In the genomic region with DNA sequence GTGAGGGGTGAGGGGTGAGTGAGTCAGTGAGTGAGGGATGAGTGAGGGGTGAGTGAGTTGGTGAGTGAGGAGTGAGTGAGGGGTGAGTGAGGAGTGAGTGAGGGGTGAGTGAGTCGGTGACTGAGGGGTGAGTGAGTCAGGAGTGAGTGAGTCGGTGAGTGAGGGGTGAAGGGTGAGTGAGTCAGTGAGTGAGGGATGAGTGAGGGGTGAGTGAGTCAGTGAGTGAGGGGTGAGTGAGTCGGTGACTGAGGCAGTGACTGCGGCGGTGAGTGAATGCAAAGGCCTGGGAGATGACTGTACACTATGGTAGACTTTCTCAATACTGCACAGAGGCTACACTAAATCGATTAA, we compare ENCODE assay signal across 11 cellular contexts. TPM values are rescaled to one million over a fixed set of nuclear protein-coding genes. Genes with fewer than 3 reads are reported as not detected.
DNase-seq lines count a peak whose midpoint lies in the region; ATAC-seq, FAIRE-seq and TF ChIP-seq lines count a peak whose summit lies in the region.
"Had no signal": no experiment of that assay in that cellular context is flagged by ENCODE, and none has a peak within 500 bp of the region (broad histone marks: within the 10 kb centered on the region; RNA-seq: fewer than 3 reads in every experiment).

No MANE protein-coding gene starts in this region.

- no peaks in the 10 kb centered on the region for H3K9me3 ChIP-seq in pancreas
- H3K9me3 ChIP-seq: prostate gland had no signal

- no peak overlapping the region for H3K4me3 Mint-ChIP-seq in activated CD8-positive, alpha-beta memory T cell treated with anti-CD3 and anti-CD28 coated beads, Interleukin-2, amount 10 ng/mL, durations not matched to agents 7 days and 5 days
- no peak overlapping the region for H3K4me3 Mint-ChIP-seq in activated CD4-positive, alpha-beta memory T cell treated with anti-CD3 and anti-CD28 coated beads, Interleukin-2, amount 10 ng/mL, durations not matched to agents 7 days and 5 days
- H3K4me3 Mint-ChIP-seq in stimulated activated effector memory CD8-positive, alpha-beta T cell treated with anti-CD3 and anti-CD28 coated beads, Interleukin-12 subunit alpha, Interleukin-12 subunit beta, amount 100 ng/mL, for 72 hours, result no peak overlapping the region

- H3K36me3 ChIP-seq in pancreas, result no peaks in the 10 kb centered on the region
- H3K36me3 ChIP-seq: prostate gland had no signal

- H3K27me3 ChIP-seq in pancreas, result no peaks in the 10 kb centered on the region

- TF ChIP-seq CTCF in foreskin fibroblast (IDR thresholded peaks at IDR 0.05; ENCODE audit: low read depth, low read length), result no peak
- no peak for TF ChIP-seq CTCF in pancreas (IDR thresholded peaks at IDR 0.05)

- no peak for FAIRE-seq in pancreas (lab: Jason Lieb, UNC)
- FAIRE-seq: kidney had no signal

- no peak overlapping the region for H3K27ac ChIP-seq in pancreas
- H3K27ac ChIP-seq: prostate gland had no signal

- H3K4me3 ChIP-seq in foreskin fibroblast (ENCODE audit: low read depth in 1 of 2, low read length in 2 of 2) (no peak overlapping the region), pancreas (no peak overlapping the region)
- H3K4me3 ChIP-seq: prostate gland had no signal

- peaks cover 44% of the 10 kb centered on the region for H3K4me1 Mint-ChIP-seq in activated CD8-positive, alpha-beta memory T cell treated with anti-CD3 and anti-CD28 coated beads, Interleukin-2, amount 10 ng/mL, durations not matched to agents 7 days and 5 days
- peaks cover 50% of the 10 kb centered on the region for H3K4me1 Mint-ChIP-seq in activated CD4-positive, alpha-beta memory T cell treated with anti-CD3 and anti-CD28 coated beads, Interleukin-2, amount 10 ng/mL, durations not matched to agents 7 days and 5 days
- peaks cover 48% of the 10 kb centered on the region for H3K4me1 Mint-ChIP-seq in stimulated activated effector memory CD8-positive, alpha-beta T cell treated with anti-CD3 and anti-CD28 coated beads, Interleukin-12 subunit alpha, Interleukin-12 subunit beta, amount 100 ng/mL, for 72 hours

- CTCF ChIA-PET in activated CD8-positive, alpha-beta memory T cell treated with anti-CD3 and anti-CD28 coated beads, Interleukin-2, amount 10 ng/mL, durations not matched to agents 7 days and 5 days (lab: Charles Lee), result no interaction called here
- CTCF ChIA-PET in activated CD4-positive, alpha-beta memory T cell treated with anti-CD3 and anti-CD28 coated beads, Interleukin-2, amount 10 ng/mL, durations not matched to agents 7 days and 5 days (lab: Charles Lee), result no interaction called here

- H3K4me1 ChIP-seq in pancreas, result no peaks in the 10 kb centered on the region
- H3K4me1 ChIP-seq: prostate gland had no signal

- DNase-seq in activated CD8-positive, alpha-beta memory T cell treated with anti-CD3 and anti-CD28 coated beads, Interleukin-2, amount 10 ng/mL, durations not matched to agents 7 days and 5 days, result peak; percentile 68
- DNase-seq in activated CD8-positive, alpha-beta memory T cell treated with anti-CD3 and anti-CD28 coated beads, Interleukin-2, amount 50 U/mL, for 4 hours, result no peak
- peak; percentile 56 for DNase-seq in activated CD4-positive, alpha-beta memory T cell treated with anti-CD3 and anti-CD28 coated beads, Interleukin-2, amount 10 ng/mL, durations not matched to agents 7 days and 5 days
- DNase-seq in foreskin fibroblast (peak; percentile 47 to 59), pancreas (no peak), COR-L47 (lab: John Stamatoyannopoulos, UW) (no peak)
- DNase-seq in stimulated activated effector memory CD8-positive, alpha-beta T cell treated with anti-CD3 and anti-CD28 coated beads, Interleukin-12 subunit alpha, Interleukin-12 subunit beta, amount 100 ng/mL, for 72 hours (ENCODE audit: low spot score in 2 of 2), result peak; percentile 15 to 77
- DNase-seq: kidney, NCI-H1092 treated with DMSO at 0.1 percent for 48 hours had no signal

- peaks cover 15% of the 10 kb centered on the region for H3K36me3 Mint-ChIP-seq in activated CD8-positive, alpha-beta memory T cell treated with anti-CD3 and anti-CD28 coated beads, Interleukin-2, amount 10 ng/mL, durations not matched to agents 7 days and 5 days
- H3K36me3 Mint-ChIP-seq in activated CD4-positive, alpha-beta memory T cell treated with anti-CD3 and anti-CD28 coated beads, Interleukin-2, amount 10 ng/mL, durations not matched to agents 7 days and 5 days (ENCODE audit: low read depth), result peaks cover 25% of the 10 kb centered on the region
- H3K36me3 Mint-ChIP-seq in stimulated activated effector memory CD8-positive, alpha-beta T cell treated with anti-CD3 and anti-CD28 coated beads, Interleukin-12 subunit alpha, Interleukin-12 subunit beta, amount 100 ng/mL, for 72 hours, result peaks cover 40% of the 10 kb centered on the region

- 96 to 97% methylated on average over 6 of the region's 6 CpGs for WGBS in pancreas, 2 donors

- no peaks in the 10 kb centered on the region for H3K27me3 Mint-ChIP-seq in activated CD8-positive, alpha-beta memory T cell treated with anti-CD3 and anti-CD28 coated beads, Interleukin-2, amount 10 ng/mL, durations not matched to agents 7 days and 5 days
- H3K27me3 Mint-ChIP-seq in activated CD4-positive, alpha-beta memory T cell treated with anti-CD3 and anti-CD28 coated beads, Interleukin-2, amount 10 ng/mL, durations not matched to agents 7 days and 5 days, result no peaks in the 10 kb centered on the region

- intact Hi-C loops in pancreas (cut with DNase I), result no loop called here

- ATAC-seq in activated CD8-positive, alpha-beta memory T cell treated with anti-CD3 and anti-CD28 coated beads, Interleukin-2, amount 10 ng/mL, durations not matched to agents 7 days and 5 days, result peak; percentile 50
- peak; percentile 96 for ATAC-seq in stimulated activated effector memory CD8-positive, alpha-beta T cell treated with anti-CD3 and anti-CD28 coated beads, Interleukin-12 subunit alpha, Interleukin-12 subunit beta, amount 100 ng/mL, for 72 hours
- ATAC-seq in GM19328 (IDR thresholded peaks at IDR 0.05; ENCODE audit: unreplicated experiment), result no peak
- ATAC-seq in pancreas, result no peak

- H3K9me3 Mint-ChIP-seq in activated CD8-positive, alpha-beta memory T cell treated with anti-CD3 and anti-CD28 coated beads, Interleukin-2, amount 10 ng/mL, durations not matched to agents 7 days and 5 days (ENCODE audit: low read depth), result no peaks in the 10 kb centered on the region
- no peaks in the 10 kb centered on the region for H3K9me3 Mint-ChIP-seq in activated CD4-positive, alpha-beta memory T cell treated with anti-CD3 and anti-CD28 coated beads, Interleukin-2, amount 10 ng/mL, durations not matched to agents 7 days and 5 days
- peaks cover 3% of the 10 kb centered on the region for H3K9me3 Mint-ChIP-seq in stimulated activated effector memory CD8-positive, alpha-beta T cell treated with anti-CD3 and anti-CD28 coated beads, Interleukin-12 subunit alpha, Interleukin-12 subunit beta, amount 100 ng/mL, for 72 hours

- H3K27ac Mint-ChIP-seq in activated CD8-positive, alpha-beta memory T cell treated with anti-CD3 and anti-CD28 coated beads, Interleukin-2, amount 10 ng/mL, durations not matched to agents 7 days and 5 days, result peak overlapping the region; percentile 18
- H3K27ac Mint-ChIP-seq in activated CD4-positive, alpha-beta memory T cell treated with anti-CD3 and anti-CD28 coated beads, Interleukin-2, amount 10 ng/mL, durations not matched to agents 7 days and 5 days, result no peak overlapping the region
- H3K27ac Mint-ChIP-seq in stimulated activated effector memory CD8-positive, alpha-beta T cell treated with anti-CD3 and anti-CD28 coated beads, Interleukin-12 subunit alpha, Interleukin-12 subunit beta, amount 100 ng/mL, for 72 hours, result peak overlapping the region; percentile 85

- POLR2A ChIA-PET in activated CD4-positive, alpha-beta memory T cell treated with anti-CD3 and anti-CD28 coated beads, Interleukin-2, amount 10 ng/mL, durations not matched to agents 7 days and 5 days (lab: Charles Lee), result no interaction called here

RNA-seq across cellular contexts. Expression of a gene that starts 16.6 kb away (rescaled TPM):
- 10 to 100 TPM; 38.1 to 39.3 TPM for total RNA-seq in activated CD8-positive, alpha-beta memory T cell treated with anti-CD3 and anti-CD28 coated beads, Interleukin-2, amount 10 ng/mL, durations not matched to agents 7 days and 5 days
- total RNA-seq in activated CD4-positive, alpha-beta memory T cell treated with anti-CD3 and anti-CD28 coated beads, Interleukin-2, amount 10 ng/mL, durations not matched to agents 7 days and 5 days, result 10 to 100 TPM; 31.9 to 34.3 TPM
- total RNA-seq in pancreas, result 10 to 100 TPM; 22.4 to 28.7 (median 25.8) TPM
- 10 to 100 TPM; 37.4 to 42.9 TPM for polyA plus RNA-seq in pancreas

RNA-seq across cellular contexts. Expression of a gene that starts 17.1 kb away (rescaled TPM):
- total RNA-seq in activated CD8-positive, alpha-beta memory T cell treated with anti-CD3 and anti-CD28 coated beads, Interleukin-2, amount 10 ng/mL, durations not matched to agents 7 days and 5 days, result 10 to 100 TPM; 91.4 to 95.3 TPM
- 10 to 100 TPM; 84.1 to 87.1 TPM for total RNA-seq in activated CD4-positive, alpha-beta memory T cell treated with anti-CD3 and anti-CD28 coated beads, Interleukin-2, amount 10 ng/mL, durations not matched to agents 7 days and 5 days
- total RNA-seq in pancreas, result 10 to 100 TPM; 22.8 to 65.2 (median 30.4) TPM
- polyA plus RNA-seq in pancreas, result 100 to 1,000 TPM in 1 of 2 donors, 10 to 100 TPM in 1; 64.6 to 107 TPM

Comparison
In these comparisons a context has a peak if more than half of its experiments do, and no peak if none do; other contexts are left out.
1. DNase-seq: peak in activated CD8-positive, alpha-beta memory T cell treated with anti-CD3 and anti-CD28 coated beads, Interleukin-2, amount 10 ng/mL, durations not matched to agents 7 days and 5 days (single experiment), activated CD4-positive, alpha-beta memory T cell treated with anti-CD3 and anti-CD28 coated beads, Interleukin-2, amount 10 ng/mL, durations not matched to agents 7 days and 5 days (single experiment), foreskin fibroblast (2 of 2) and stimulated activated effector memory CD8-positive, alpha-beta T cell treated with anti-CD3 and anti-CD28 coated beads, Interleukin-12 subunit alpha, Interleukin-12 subunit beta, amount 100 ng/mL, for 72 hours (2 of 2); none in activated CD8-positive, alpha-beta memory T cell treated with anti-CD3 and anti-CD28 coated beads, Interleukin-2, amount 50 U/mL, for 4 hours (single experiment), pancreas (0 of 6) and COR-L47 (single experiment).
2. ATAC-seq: peak in activated CD8-positive, alpha-beta memory T cell treated with anti-CD3 and anti-CD28 coated beads, Interleukin-2, amount 10 ng/mL, durations not matched to agents 7 days and 5 days (single experiment) and stimulated activated effector memory CD8-positive, alpha-beta T cell treated with anti-CD3 and anti-CD28 coated beads, Interleukin-12 subunit alpha, Interleukin-12 subunit beta, amount 100 ng/mL, for 72 hours (single experiment); none in GM19328 (single experiment) and pancreas (0 of 4).